Comparison of ENCODE assay signal across 29 cellular contexts in genomic region chr1:176767714-176768136, GRCh38.
"Had no signal": no experiment of that assay in that cellular context is flagged by ENCODE, and none has a peak within 500 bp of the region (broad histone marks: within the 10 kb centered on the region; RNA-seq: fewer than 3 reads in every experiment).

No MANE protein-coding gene starts in this region.

- H3K27ac ChIP-seq: neutrophil, pancreas, prostate gland, right atrium auricular region, skin epidermis, spleen, stomach, thoracic aorta, thyroid gland, tibial nerve, upper lobe of left lung, vagina had no signal

- ATAC-seq: naive thymus-derived CD8-positive, alpha-beta T cell; natural killer cell treated with Interleukin-12 subunit alpha and Interleukin-12 subunit beta and Interleukin-15 and Interleukin-18, amount 100 ng/mL, for 72 hours; pancreas; sciatic nerve; stimulated activated memory B cell treated with anti-CD40 and anti-IgM and Interleukin-4, amounts not matched to agents 10 μg/mL and 1 μg/mL and 100 μg/mL, for 72 hours; stimulated activated naive CD8-positive, alpha-beta T cell treated with anti-CD3 and anti-CD28 coated beads, Interleukin-15, Interleukin-2, amounts not matched to agents 100 U/mL and 50 U/mL, for 24 hours had no signal

- H3K4me2 ChIP-seq: smooth muscle cell had no signal

- H3K4me1 ChIP-seq: pancreas, prostate gland, right atrium auricular region, spleen, thyroid gland, tibial nerve, upper lobe of left lung, vagina had no signal

- DNase-seq: naive thymus-derived CD8-positive, alpha-beta T cell; nephron progenitor cell; nucleus accumbens; pancreas; retina; spleen; stimulated activated CD4-positive, alpha-beta T cell treated with anti-CD3 and anti-CD28 coated beads, Interleukin-12 subunit alpha, Interleukin-12 subunit beta, amount 100 ng/mL, for 4 hours; stimulated activated CD4-positive, alpha-beta T cell treated with anti-CD3 and anti-CD28 coated beads, Interleukin-1b, Interleukin-23, amount 100 ng/mL, for 48 hours; stimulated activated CD4-positive, alpha-beta T cell treated with anti-CD3 and anti-CD28 coated beads, Interleukin-4, amount 100 ng/mL, for 1 hour; stimulated activated CD4-positive, alpha-beta T cell treated with anti-CD3 and anti-CD28 coated beads, Interleukin-4, amount 100 ng/mL, for 4 hours; stimulated activated CD8-positive, alpha-beta memory T cell treated with anti-CD3 and anti-CD28 coated beads, Interleukin-4, amount 100 ng/mL, for 48 hours; stimulated activated naive CD4-positive, alpha-beta T cell; stimulated activated naive CD8-positive, alpha-beta T cell treated with anti-CD3 and anti-CD28 coated beads, Interleukin-15, Interleukin-2, amounts not matched to agents 100 U/mL and 50 U/mL, for 24 hours; stomach; thyroid gland; trophoblast cell; upper lobe of left lung had no signal

- H3K4me3 ChIP-seq: pancreas, prostate gland, right atrium auricular region, skin epidermis, smooth muscle cell, spleen, stomach, thoracic aorta, thyroid gland, tibial nerve, upper lobe of left lung, vagina had no signal

- H3K36me3 ChIP-seq: neutrophil, pancreas, prostate gland, right atrium auricular region, spleen, stomach, thoracic aorta, thyroid gland, tibial nerve, upper lobe of left lung, vagina had no signal

- H3K9me3 ChIP-seq: neutrophil, pancreas, prostate gland, right atrium auricular region, spleen, stomach, thoracic aorta, thyroid gland, tibial nerve, upper lobe of left lung, vagina had no signal

- FAIRE-seq: pancreas, urothelium cell line had no signal

- H3K27me3 ChIP-seq: neutrophil, pancreas, right atrium auricular region, stomach, thyroid gland, tibial nerve, upper lobe of left lung, vagina had no signal
